18 cellular contexts compared by ENCODE assay signal in the genomic region with DNA sequence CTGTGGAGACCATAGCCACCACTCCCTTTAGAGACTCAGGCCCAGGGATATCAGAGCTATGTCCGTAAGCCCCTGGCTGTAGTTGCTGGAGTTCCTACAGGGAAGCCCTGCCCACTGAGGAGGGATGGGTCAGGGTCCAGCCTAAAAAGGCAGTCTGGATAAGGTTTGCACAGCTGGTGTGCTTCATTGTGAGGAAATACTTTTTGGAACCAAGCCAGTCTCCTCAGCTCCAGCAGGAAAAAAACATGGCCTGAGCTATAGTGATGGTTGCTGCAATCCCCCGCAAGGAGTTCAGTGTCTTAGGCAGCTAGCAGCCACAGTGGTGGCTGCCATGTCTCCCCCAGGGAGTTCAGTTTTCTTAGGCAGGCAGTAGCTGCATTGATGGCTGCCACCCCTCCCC. TPM values are rescaled to one million over a fixed set of nuclear protein-coding genes. Genes with fewer than 3 reads are reported as not detected.
DNase-seq lines count a peak whose midpoint lies in the region; ATAC-seq and TF ChIP-seq lines count a peak whose summit lies in the region.
"Had no signal": no experiment of that assay in that cellular context is flagged by ENCODE, and none has a peak within 500 bp of the region (broad histone marks: within the 10 kb centered on the region; RNA-seq: fewer than 3 reads in every experiment).

No MANE protein-coding gene starts in this region.

- H3K4me3 ChIP-seq in right cardiac atrium (ENCODE audit: low read length) (no peak overlapping the region), left lung (no peak overlapping the region), coronary artery (no peak overlapping the region)
- H3K4me3 ChIP-seq: dorsolateral prefrontal cortex, suprapubic skin had no signal

- no peaks in the 10 kb centered on the region for H3K27me3 ChIP-seq in right cardiac atrium (ENCODE audit: control insufficient read depth, insufficient read depth)
- no peaks in the 10 kb centered on the region for H3K27me3 ChIP-seq in left lung
- H3K27me3 ChIP-seq: suprapubic skin had no signal

- ATAC-seq in right cardiac atrium (peak; percentile 16 to 36), left ventricle myocardium superior (no peak), left lung (peak; percentile 37), HG03354 (IDR thresholded peaks at IDR 0.05; ENCODE audit: poor library complexity, severe bottlenecking, unreplicated experiment) (no peak)
- ATAC-seq: activated naive CD8-positive, alpha-beta T cell treated with anti-CD3 and anti-CD28 coated beads, Interleukin-2, amount 50 U/mL, for 24 hours had no signal

- DNase-seq in right cardiac atrium = no peak
- DNase-seq in left ventricle myocardium superior = no peak
- DNase-seq in amniotic epithelial cell (ENCODE audit: low read depth) = peak; percentile 16
- no peak for DNase-seq in left lung
- no peak for DNase-seq in coronary artery (ENCODE audit: low spot score)
- no peak for DNase-seq in NCI-H2107 (lab: John Stamatoyannopoulos, UW)
- DNase-seq in cortex of kidney (lab: John Stamatoyannopoulos, UW) = no peak
- DNase-seq: activated CD4-positive, alpha-beta T cell treated with anti-CD3 and anti-CD28 coated beads, Interleukin-2, amount 10 ng/mL, durations not matched to agents 24 days and 14 days; activated naive CD8-positive, alpha-beta T cell treated with anti-CD3 and anti-CD28 coated beads, Interleukin-2, amount 50 U/mL, for 24 hours; CD4-positive, CD25-positive, alpha-beta regulatory T cell; DMS79; dorsolateral prefrontal cortex; NCI-H1048; RPMI8226 had no signal

- 41% methylated on average over 2 of the region's 2 CpGs for WGBS in right cardiac atrium

- no peaks in the 10 kb centered on the region for H3K9me3 ChIP-seq in right cardiac atrium (ENCODE audit: control insufficient read depth, low read length)
- H3K9me3 ChIP-seq in left lung = peaks cover 0 to 16% of the 10 kb centered on the region in 2 donors

- H3K4me1 ChIP-seq in right cardiac atrium (ENCODE audit: control insufficient read depth, insufficient read depth, low read length) (no peaks in the 10 kb centered on the region), left lung (no peaks in the 10 kb centered on the region)
- H3K4me1 ChIP-seq: suprapubic skin had no signal

- intact Hi-C loops in right cardiac atrium (cut with DNase I) = no loop called here
- intact Hi-C loops in left ventricle myocardium superior (cut with micrococcal nuclease) = no loop called here
- intact Hi-C loops in left lung (cut with DNase I) = no loop called here

- no peak overlapping the region for H3K27ac ChIP-seq in right cardiac atrium (ENCODE audit: low read length)
- H3K27ac ChIP-seq in left lung = no peak overlapping the region
- H3K27ac ChIP-seq in coronary artery = no peak overlapping the region
- H3K27ac ChIP-seq: dorsolateral prefrontal cortex, KMS-11, suprapubic skin had no signal

- no peaks in the 10 kb centered on the region for H3K36me3 ChIP-seq in left lung
- H3K36me3 ChIP-seq: suprapubic skin had no signal

- TF ChIP-seq CTCF in left lung (IDR thresholded peaks at IDR 0.05) (no peak), coronary artery (IDR thresholded peaks at IDR 0.05) (no peak)

RNA-seq across cellular contexts. Expression of a gene that starts 52.6 kb away (rescaled TPM):
- total RNA-seq in right cardiac atrium (under 1 TPM in 1 of 4 donors, not detected in 3; 0.31 TPM), left ventricle myocardium superior (not detected), left lung (under 1 TPM; 0.39 to 0.79 TPM)
- 0.11 TPM for polyA plus RNA-seq in right cardiac atrium
- total RNA-seq: activated CD4-positive, alpha-beta T cell treated with anti-CD3 and anti-CD28 coated beads, Interleukin-2, amount 10 ng/mL, durations not matched to agents 24 days and 14 days; bronchial epithelial cell; CD4-positive, CD25-positive, alpha-beta regulatory T cell had no signal
- polyA plus RNA-seq: CD4-positive, CD25-positive, alpha-beta regulatory T cell had no signal

Comparison
In these comparisons a context has a peak if more than half of its experiments do, and no peak if none do; other contexts are left out.
1. ATAC-seq: peak in right cardiac atrium (2 of 2) and left lung (single experiment); none in left ventricle myocardium superior (single experiment) and HG03354 (single experiment).